17 cellular contexts compared by ENCODE assay signal in genomic region chr7:108824840-108825540, GRCh38.
DNase-seq lines count a peak whose midpoint lies in the region; ATAC-seq, FAIRE-seq and TF ChIP-seq lines count a peak whose summit lies in the region.
"Had no signal": no experiment of that assay in that cellular context is flagged by ENCODE, and none has a peak within 500 bp of the region (broad histone marks: within the 10 kb centered on the region; RNA-seq: fewer than 3 reads in every experiment).

No MANE protein-coding gene starts in this region.

- TF ChIP-seq CTCF in fibroblast of mammary gland (conservative IDR thresholded peaks at IDR 0.05; ENCODE audit: control insufficient read depth, insufficient read depth, low read depth, low read length) (no peak), nephron (IDR thresholded peaks at IDR 0.05; ENCODE audit: unreplicated experiment in 3 of 3) (no peak), natural killer cell (IDR thresholded peaks at IDR 0.05) (no peak)

- H3K9me3 Mint-ChIP-seq in nephron, result no peaks in the 10 kb centered on the region
- peaks cover 12 to 13% of the 10 kb centered on the region in 2 donors for H3K9me3 Mint-ChIP-seq in natural killer cell
- H3K9me3 Mint-ChIP-seq: activated CD4-positive, alpha-beta memory T cell treated with anti-CD3 and anti-CD28 coated beads for 36 hours had no signal

- in situ Hi-C loops in Caki2 (cut with HindIII; ENCODE audit: low pct_unique_long_range_greater_than_20kb, low sequenced_read_pairs), result no loop called here

- H3K27me3 Mint-ChIP-seq in nephron (ENCODE audit: low read depth) (no peaks in the 10 kb centered on the region), natural killer cell (ENCODE audit: low read depth in 2 of 2) (no peaks in the 10 kb centered on the region)
- H3K27me3 Mint-ChIP-seq: activated CD4-positive, alpha-beta memory T cell treated with anti-CD3 and anti-CD28 coated beads for 36 hours; activated naive CD8-positive, alpha-beta T cell had no signal

- H3K36me3 Mint-ChIP-seq in nephron (ENCODE audit: low read depth), result no peaks in the 10 kb centered on the region
- no peaks in the 10 kb centered on the region for H3K36me3 Mint-ChIP-seq in natural killer cell
- H3K36me3 Mint-ChIP-seq: activated CD4-positive, alpha-beta memory T cell treated with anti-CD3 and anti-CD28 coated beads for 36 hours; activated naive CD8-positive, alpha-beta T cell had no signal

- peak; percentile 27 for DNase-seq in Caki2 (ENCODE audit: low read depth)
- peak; percentile 81 for DNase-seq in RCC 7860 (ENCODE audit: low spot score)
- peak; percentile 59 for DNase-seq in fibroblast of mammary gland (ENCODE audit: low read depth)
- DNase-seq in natural killer cell, result no peak
- DNase-seq in NK-92 treated with Interleukin-12 subunit alpha and Interleukin-12 subunit beta, amount 100 ng/mL, for 24 hours (lab: John Stamatoyannopoulos, UW), result no peak
- DNase-seq in activated naive CD4-positive, alpha-beta T cell treated with anti-CD3 and anti-CD28 coated beads, Interleukin-2, amount 50 U/mL, for 16 hours, result no peak
- DNase-seq: activated CD4-positive, alpha-beta memory T cell treated with anti-CD3 and anti-CD28 coated beads for 36 hours; COR-L47; NCI-H1105; NCI-H748 treated with DMSO at 0.1 percent for 48 hours; pancreas had no signal

- FAIRE-seq in RCC 7860 (lab: Jason Lieb, UNC), result peak; percentile 94
- FAIRE-seq: GM12878, pancreas had no signal

- H3K4me3 ChIP-seq in fibroblast of mammary gland (ENCODE audit: control insufficient read depth, low read depth, low read length), result no peak overlapping the region
- H3K4me3 ChIP-seq: GM12878, pancreas, suprapubic skin had no signal

- peak overlapping the region in 2 of 3 experiments; percentile 42 to 69 for H3K27ac Mint-ChIP-seq in nephron
- H3K27ac Mint-ChIP-seq in natural killer cell, result no peak overlapping the region
- H3K27ac Mint-ChIP-seq: activated CD4-positive, alpha-beta memory T cell treated with anti-CD3 and anti-CD28 coated beads for 36 hours; activated naive CD8-positive, alpha-beta T cell had no signal

- no peak overlapping the region for H3K4me3 Mint-ChIP-seq in nephron
- no peak overlapping the region for H3K4me3 Mint-ChIP-seq in natural killer cell
- H3K4me3 Mint-ChIP-seq: activated CD4-positive, alpha-beta memory T cell treated with anti-CD3 and anti-CD28 coated beads for 36 hours; activated naive CD8-positive, alpha-beta T cell had no signal

- no peak for ATAC-seq in natural killer cell
- no peak for ATAC-seq in HG02852 (IDR thresholded peaks at IDR 0.05; ENCODE audit: unreplicated experiment)
- ATAC-seq: GM12878, left lobe of liver had no signal

- intact Hi-C loops in natural killer cell (cut with micrococcal nuclease), result no loop called here

- peaks cover 25% of the 10 kb centered on the region for H3K4me1 Mint-ChIP-seq in nephron
- no peaks in the 10 kb centered on the region for H3K4me1 Mint-ChIP-seq in natural killer cell

Comparison
In these comparisons a context has a peak if more than half of its experiments do, and no peak if none do; other contexts are left out.
1. DNase-seq: peak in Caki2 (single experiment), RCC 7860 (single experiment) and fibroblast of mammary gland (single experiment); none in natural killer cell (single experiment), NK-92 treated with Interleukin-12 subunit alpha and Interleukin-12 subunit beta, amount 100 ng/mL, for 24 hours (single experiment) and activated naive CD4-positive, alpha-beta T cell treated with anti-CD3 and anti-CD28 coated beads, Interleukin-2, amount 50 U/mL, for 16 hours (single experiment).
2. H3K27ac Mint-ChIP-seq: peak in nephron (2 of 3); none in natural killer cell (0 of 2).